In genomic region chr17:82351254-82351712, GRCh38 we compare ENCODE assay signal across 13 cellular contexts. TPM values are rescaled to one million over a fixed set of nuclear protein-coding genes. Genes with fewer than 3 reads are reported as not detected.
DNase-seq lines count a peak whose midpoint lies in the region; ATAC-seq and TF ChIP-seq lines count a peak whose summit lies in the region.
"Had no signal": no experiment of that assay in that cellular context is flagged by ENCODE, and none has a peak within 500 bp of the region (broad histone marks: within the 10 kb centered on the region; RNA-seq: fewer than 3 reads in every experiment).

No MANE protein-coding gene starts in this region.

- peaks cover 15% of the 10 kb centered on the region for H3K4me1 ChIP-seq in DND-41 (ENCODE audit: insufficient read depth, low read length)

- H3K9me3 Mint-ChIP-seq in nephron progenitor cell, result no peaks in the 10 kb centered on the region
- H3K9me3 Mint-ChIP-seq: activated naive CD8-positive, alpha-beta T cell treated with anti-CD3 and anti-CD28 coated beads for 36 hours had no signal

- no peaks in the 10 kb centered on the region for H3K36me3 ChIP-seq in DND-41 (ENCODE audit: insufficient read depth, low read length)

- TF ChIP-seq CTCF in DND-41 (IDR thresholded peaks at IDR 0.05; ENCODE audit: borderline replicate concordance, extremely low read depth, low read length, poor library complexity, severe bottlenecking), result no peak
- TF ChIP-seq CTCF in nephron progenitor cell (IDR thresholded peaks at IDR 0.05), result no peak

- H3K27ac ChIP-seq in DND-41 (ENCODE audit: low read length), result no peak overlapping the region

- peaks cover 40% of the 10 kb centered on the region for H3K4me1 Mint-ChIP-seq in nephron progenitor cell

- no peak overlapping the region for H3K4me3 Mint-ChIP-seq in nephron progenitor cell
- H3K4me3 Mint-ChIP-seq: activated naive CD8-positive, alpha-beta T cell treated with anti-CD3 and anti-CD28 coated beads for 36 hours had no signal

- ATAC-seq in DND-41 (ENCODE audit: insufficient read depth, low read depth) (peak; percentile 2; the same call in 1 of the 3 replicates), GM21381 (IDR thresholded peaks at IDR 0.05; ENCODE audit: unreplicated experiment) (peak; percentile 54), HG03571 (IDR thresholded peaks at IDR 0.05; ENCODE audit: unreplicated experiment) (peak; percentile 52), left ventricle myocardium superior (peak; percentile 12), GM21717 (IDR thresholded peaks at IDR 0.05; ENCODE audit: unreplicated experiment) (no peak)

- peak overlapping the region; percentile 16; the same call in 1 of the 2 replicates for H3K4me2 ChIP-seq in DND-41 (ENCODE audit: insufficient read depth, low read length)

- peaks cover 19% of the 10 kb centered on the region for H3K27me3 Mint-ChIP-seq in nephron progenitor cell (ENCODE audit: low read depth, poor library complexity)

- DNase-seq in DND-41 (no peak), left ventricle myocardium superior (peak; percentile 19), nephron progenitor cell (no peak), NCI-H526 treated with DMSO at 0.1 percent for 48 hours (lab: John Stamatoyannopoulos, UW) (no peak), UCSD-AML1 (lab: John Stamatoyannopoulos, UW; ENCODE audit: unreplicated experiment) (no peak)

- no peaks in the 10 kb centered on the region for H3K27me3 ChIP-seq in DND-41 (ENCODE audit: insufficient read depth, low read length, poor library complexity)

- no peaks in the 10 kb centered on the region for H3K9me3 ChIP-seq in DND-41 (ENCODE audit: insufficient read depth, low read length, severe bottlenecking)

- H3K79me2 ChIP-seq in DND-41 (ENCODE audit: insufficient read depth, low read length), result no peaks in the 10 kb centered on the region

- H4K20me1 ChIP-seq in DND-41 (ENCODE audit: insufficient read depth, low read length), result no peaks in the 10 kb centered on the region

- no peaks in the 10 kb centered on the region for H3K36me3 Mint-ChIP-seq in nephron progenitor cell (ENCODE audit: low read depth)
- H3K36me3 Mint-ChIP-seq: activated naive CD8-positive, alpha-beta T cell treated with anti-CD3 and anti-CD28 coated beads for 36 hours had no signal

- intact Hi-C loops in left ventricle myocardium superior (cut with micrococcal nuclease), result loop anchor here (10.0 kb wide), 1 partner anchor 54 kb away; no protein-coding TSS in a partner anchor

- H3K9ac ChIP-seq in DND-41 (ENCODE audit: low read depth, low read length), result no peak overlapping the region

- peak overlapping the region; percentile 55 for H2AFZ ChIP-seq in DND-41 (ENCODE audit: low read depth, low read length)

- no peak overlapping the region for H3K27ac Mint-ChIP-seq in nephron progenitor cell
- H3K27ac Mint-ChIP-seq: activated naive CD8-positive, alpha-beta T cell treated with anti-CD3 and anti-CD28 coated beads for 36 hours had no signal

- no peak overlapping the region for H3K4me3 ChIP-seq in DND-41 (ENCODE audit: low read depth in 1 of 2, low read length in 2 of 2)

RNA-seq across cellular contexts. Expression of gene TEX19, which starts 7.8 kb away (rescaled TPM):
- not detected for total RNA-seq in left ventricle myocardium superior
- total RNA-seq: mesenteric fat pad, posterior vena cava had no signal

RNA-seq across cellular contexts. Expression of gene SECTM1, which starts 17.7 kb away (rescaled TPM):
- total RNA-seq in left ventricle myocardium superior, result 5.5 TPM

RNA-seq across cellular contexts. Expression of gene UTS2R, which starts 20.3 kb away (rescaled TPM):
- 2.1 TPM for total RNA-seq in left ventricle myocardium superior
- total RNA-seq: activated naive CD8-positive, alpha-beta T cell treated with anti-CD3 and anti-CD28 coated beads for 36 hours; fibroblast of lung; H4; mesenteric fat pad; posterior vena cava had no signal

RNA-seq across cellular contexts. Expression of gene CD7, which starts 33.9 kb away (rescaled TPM):
- 0.64 TPM for total RNA-seq in left ventricle myocardium superior
